28 cellular contexts compared by ENCODE assay signal in genomic region chr17:9611557-9611956, GRCh38. TPM values are rescaled to one million over a fixed set of nuclear protein-coding genes. Genes with fewer than 3 reads are reported as not detected.
"Had no signal": no experiment of that assay in that cellular context is flagged by ENCODE, and none has a peak within 500 bp of the region (broad histone marks: within the 10 kb centered on the region; RNA-seq: fewer than 3 reads in every experiment).

No MANE protein-coding gene starts in this region.

- ATAC-seq: stimulated activated effector memory CD8-positive, alpha-beta T cell treated with anti-CD3 and anti-CD28 coated beads, Interleukin-12 subunit alpha, Interleukin-12 subunit beta, amount 100 ng/mL, for 72 hours; stimulated activated memory B cell treated with anti-CD40 and anti-IgM and Interleukin-4, amounts not matched to agents 10 μg/mL and 1 μg/mL and 100 μg/mL, for 72 hours; stimulated activated naive B cell treated with anti-CD40 and anti-IgM and Interleukin-4, amounts not matched to agents 10 μg/mL and 1 μg/mL and 100 μg/mL, for 72 hours; stimulated activated naive CD8-positive, alpha-beta T cell treated with anti-CD3 and anti-CD28 coated beads, Interleukin-15, amount 100 ng/mL, for 72 hours; stimulated activated naive CD8-positive, alpha-beta T cell treated with anti-CD3 and anti-CD28 coated beads, Interleukin-15, Interleukin-2, amounts not matched to agents 100 U/mL and 50 U/mL, for 24 hours; upper lobe of right lung had no signal

- FAIRE-seq: urothelium cell line had no signal

- H3K4me1 ChIP-seq: stomach, suprapubic skin, testis, thyroid gland, tibial artery, tibial nerve, transverse colon, upper lobe of left lung, upper lobe of right lung, uterus, vagina had no signal

- H3K4me3 ChIP-seq: stomach, suprapubic skin, testis, thoracic aorta, thyroid gland, tibial artery, tibial nerve, transverse colon, upper lobe of left lung, upper lobe of right lung, uterus, vagina had no signal

- H3K27ac ChIP-seq: stomach, suprapubic skin, testis, thoracic aorta, thyroid gland, tibial artery, tibial nerve, transverse colon, upper lobe of left lung, upper lobe of right lung, uterus, vagina had no signal

- H3K27me3 ChIP-seq: stomach, suprapubic skin, testis, thyroid gland, tibial artery, tibial nerve, transverse colon, upper lobe of left lung, upper lobe of right lung, uterus, vagina had no signal

- H3K9me3 ChIP-seq: stomach, suprapubic skin, testis, thoracic aorta, thyroid gland, tibial artery, transverse colon, upper lobe of left lung, upper lobe of right lung, uterus, vagina had no signal

- H3K36me3 ChIP-seq: stomach, suprapubic skin, thoracic aorta, thyroid gland, tibial artery, tibial nerve, transverse colon, upper lobe of left lung, upper lobe of right lung, uterus, vagina had no signal

- DNase-seq: stimulated activated CD4-positive, alpha-beta T cell treated with anti-CD3 and anti-CD28 coated beads, Interleukin-2, amount 100 ng/mL, for 48 hours; stimulated activated CD4-positive, alpha-beta T cell treated with anti-CD3 and anti-CD28 coated beads, Interleukin-4, amount 100 ng/mL, for 1 hour; stimulated activated CD4-positive, alpha-beta T cell treated with anti-CD3 and anti-CD28 coated beads, Interleukin-4, amount 100 ng/mL, for 24 hours; stimulated activated CD4-positive, alpha-beta T cell treated with anti-CD3 and anti-CD28 coated beads, Interleukin-4, amount 100 ng/mL, for 4 hours; stimulated activated CD8-positive, alpha-beta memory T cell treated with anti-CD3 and anti-CD28 coated beads, Interleukin-4, amount 100 ng/mL, for 48 hours; stimulated activated naive B cell treated with anti-CD40 and anti-IgM and Interleukin-4, amounts not matched to agents 10 μg/mL and 1 μg/mL and 100 μg/mL, for 72 hours; stimulated activated naive CD4-positive, alpha-beta T cell; stimulated activated naive CD4-positive, alpha-beta T cell treated with Interleukin-2 at 50 U/mL for 16 hours; stimulated activated naive CD8-positive, alpha-beta T cell treated with anti-CD3 and anti-CD28 coated beads, Interleukin-15, amount 100 ng/mL, for 72 hours; stimulated activated naive CD8-positive, alpha-beta T cell treated with anti-CD3 and anti-CD28 coated beads, Interleukin-15, Interleukin-2, amounts not matched to agents 100 U/mL and 50 U/mL, for 24 hours; stomach; substantia nigra; testis; thyroid gland; tibial artery; transverse colon; upper lobe of left lung; upper lobe of right lung; uterus had no signal

RNA-seq across cellular contexts. Expression of gene CFAP52, which starts 35.1 kb away (rescaled TPM):
- total RNA-seq: stomach, subcutaneous adipose tissue, suprapubic skin, thoracic aorta, transverse colon, upper lobe of right lung, ureter had no signal
- polyA plus RNA-seq: stomach had no signal
